Comparison of ENCODE assay signal across 8 cellular contexts in genomic region chr18:35290070-35290735, GRCh38. TPM values are rescaled to one million over a fixed set of nuclear protein-coding genes. Genes with fewer than 3 reads are reported as not detected.
DNase-seq lines count a peak whose midpoint lies in the region; ATAC-seq, FAIRE-seq and TF ChIP-seq lines count a peak whose summit lies in the region.

TSS of gene ZSCAN30 (minus strand) at chr18:35290229. CDS start at chr18:35264352, 25,877 bp downstream.

- BruUV-seq in OCI-LY7 (replicated peaks; lab: Mats Ljungman, UMichigan) = no TSS peak

- POLR2A ChIA-PET in OCI-LY7 (lab: Charles Lee) = interaction anchor here (0.5 to 2.2 kb wide), 2 partner anchors 47 to 54 kb away, joined by 3 to 7 read pairs; partner anchors contain the start of gene ZNF24

- CTCF ChIA-PET in OCI-LY7 (lab: Charles Lee; ENCODE audit: unreplicated experiment) = interaction anchor here (0.6 kb wide), 1 partner anchor 130 kb away, joined by 7 read pairs; no protein-coding TSS in a partner anchor

- H4K20me1 ChIP-seq in OCI-LY7 (ENCODE audit: insufficient read depth, low read length) = no peaks in the 10 kb centered on the region

- peak; percentile 91 for DNase-seq in D721Med (ENCODE audit: insufficient read length, low spot score)
- DNase-seq in HuH-7.5 (ENCODE audit: low spot score) = peak; percentile 71
- peak; percentile 87 for DNase-seq in OCI-LY7 (ENCODE audit: low spot score)
- peak; percentile 95 for DNase-seq in activated T-cell treated with anti-CD3 and anti-CD28 coated beads for 24 hours (ENCODE audit: low read depth)
- DNase-seq in epithelial cell of esophagus (ENCODE audit: low read depth) = peak; percentile 96
- DNase-seq in mucosa of descending colon = peak; percentile 97 to 99 (median 97)
- DNase-seq in stimulated activated CD8-positive, alpha-beta memory T cell treated with anti-CD3 and anti-CD28 coated beads, Interleukin-4, amount 100 ng/mL, for 24 hours (ENCODE audit: low read depth) = peak; percentile 92

- 0 out of 2 replicates have a peak, but pooled peaks cover 6% of the 10 kb centered on the region for H3K79me2 ChIP-seq in OCI-LY7 (ENCODE audit: insufficient read depth, low read depth, low read length)

- TF ChIP-seq CTCF in D721Med (IDR thresholded peaks at IDR 0.05; ENCODE audit: insufficient read depth, missing control alignments) (no peak), OCI-LY7 (conservative IDR thresholded peaks at IDR 0.05; ENCODE audit: low read length) (no peak), epithelial cell of esophagus (IDR thresholded peaks at IDR 0.05; ENCODE audit: insufficient read depth, low read depth, low read length, missing control alignments) (no peak), mucosa of descending colon (IDR thresholded peaks at IDR 0.05) (no peak)

- H3K4me2 ChIP-seq in OCI-LY7 (ENCODE audit: low read length) = peak within 1 kb of the TSS; percentile 77

- no peaks in the 10 kb centered on the region for H3K9me3 ChIP-seq in OCI-LY7 (ENCODE audit: low read length)
- no peaks in the 10 kb centered on the region for H3K9me3 ChIP-seq in mucosa of descending colon

- H3K4me3 ChIP-seq in OCI-LY7 (ENCODE audit: low read depth, low read length, poor library complexity, severe bottlenecking) (peak within 1 kb of the TSS; percentile 86), epithelial cell of esophagus (ENCODE audit: low read length) (peak within 1 kb of the TSS; percentile 85), mucosa of descending colon (peak within 1 kb of the TSS; percentile 50)

- FAIRE-seq in D721Med (lab: Jason Lieb, UNC) = no peak

- peaks cover under 1% of the 10 kb centered on the region; the same call in 1 of the 2 replicates for H3K36me3 ChIP-seq in OCI-LY7 (ENCODE audit: insufficient read depth, low read length)
- no peaks in the 10 kb centered on the region for H3K36me3 ChIP-seq in mucosa of descending colon (ENCODE audit: low read depth)

- peak within 1 kb of the TSS; percentile 88 for H2AFZ ChIP-seq in OCI-LY7 (ENCODE audit: low read length)

- ATAC-seq in GM21526 (IDR thresholded peaks at IDR 0.05; ENCODE audit: low FRiP score, unreplicated experiment) = peak; percentile 86
- ATAC-seq in mucosa of descending colon = peak; percentile 100

- H3K9me2 ChIP-seq in OCI-LY7 (ENCODE audit: insufficient read depth, low read length) = no peaks in the 10 kb centered on the region

- peak within 1 kb of the TSS; percentile 46 for H3K27ac ChIP-seq in OCI-LY7 (ENCODE audit: low read depth, low read length, poor library complexity, severe bottlenecking)

- intact Hi-C loops in OCI-LY7 (cut with micrococcal nuclease; ENCODE audit: unreplicated experiment) = loop anchor here (2.0 to 5.0 kb wide), 3 partner anchors 45 to 55 kb away; partner anchors contain the start of genes ZNF24 and ZNF397
- intact Hi-C loops in mucosa of descending colon (cut with DNase I, micrococcal nuclease) = no loop called here

- peaks cover 7% of the 10 kb centered on the region for H3K4me1 ChIP-seq in OCI-LY7 (ENCODE audit: insufficient read depth, low read length, poor library complexity, severe bottlenecking)
- H3K4me1 ChIP-seq in mucosa of descending colon (ENCODE audit: low read depth) = peaks cover 7% of the 10 kb centered on the region

RNA-seq across cellular contexts. Expression of gene ZSCAN30, which starts in this region (rescaled TPM):
- 4.3 and 7.5 TPM in 2 replicates for total RNA-seq in OCI-LY7 (2014; rRNA removed; shearing (Covaris generic))
- total RNA-seq in OCI-LY7 (2022) (7.6 and 9.1 TPM in 2 replicates), mucosa of descending colon (10 to 100 TPM in 2 of 3 donors, 1 to 10 TPM in 1; 9.7 to 14.9 (median 14.3) TPM)

Comparison
In these comparisons a context has a peak if more than half of its experiments do, and no peak if none do; other contexts are left out.
1. Peak in every context shown above with its lines: DNase-seq, ATAC-seq, H3K4me3 ChIP-seq and H3K27ac ChIP-seq.